Comparison of ENCODE assay signal across 32 cellular contexts in the genomic region with DNA sequence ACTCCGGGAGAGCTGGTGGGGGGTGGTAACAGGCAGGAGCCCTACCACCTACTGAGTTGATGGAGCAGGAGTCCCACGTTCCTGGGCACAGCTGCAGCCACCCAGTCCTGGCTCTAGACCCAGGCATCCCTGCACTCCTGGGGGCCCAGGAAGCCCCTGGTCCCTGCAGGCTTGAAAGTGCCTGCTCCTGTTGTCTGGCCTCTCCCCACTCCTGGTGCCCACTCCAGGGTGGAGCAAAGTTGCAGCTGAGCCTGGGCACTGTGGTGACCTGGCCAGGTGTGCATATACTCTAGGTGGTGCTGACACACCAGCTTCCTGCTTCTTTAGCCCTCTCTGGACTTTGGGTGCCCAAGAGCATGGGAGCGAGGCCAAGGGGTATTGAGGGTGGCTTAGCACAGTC.
"Had no signal": no experiment of that assay in that cellular context is flagged by ENCODE, and none has a peak within 500 bp of the region (broad histone marks: within the 10 kb centered on the region; RNA-seq: fewer than 3 reads in every experiment).

No MANE protein-coding gene starts in this region.

- H3K4me3 Mint-ChIP-seq: activated CD8-positive, alpha-beta T cell treated with anti-CD3 and anti-CD28 coated beads, Interleukin-2, amount 10 ng/mL, durations not matched to agents 7 days and 5 days; activated naive CD4-positive, alpha-beta T cell treated with anti-CD3 and anti-CD28 coated beads, Interleukin-2, amount 50 U/mL, for 24 hours; activated T-helper 1 cell treated with anti-CD3 and anti-CD28 coated beads, Interleukin-12 subunit alpha, Interleukin-12 subunit beta, Interleukin-2, Interleukin-4 antibody, amounts not matched to agents 30 ng/mL and 10 ng/mL and 1 ng/mL, durations not matched to agents 14 hours and 24 hours and 36 hours had no signal

- H3K9ac ChIP-seq: SK-N-SH had no signal

- H3K4me3 ChIP-seq: ascending aorta, body of pancreas, MG63, Peyer's patch, SJCRH30 had no signal

- H3K27ac ChIP-seq: ascending aorta, body of pancreas, Peyer's patch, RWPE1, SJCRH30 had no signal

- H3K4me1 ChIP-seq: ascending aorta, body of pancreas, Peyer's patch had no signal

- H3K27ac Mint-ChIP-seq: activated CD8-positive, alpha-beta T cell treated with anti-CD3 and anti-CD28 coated beads, Interleukin-2, amount 10 ng/mL, durations not matched to agents 7 days and 5 days; activated naive CD4-positive, alpha-beta T cell treated with anti-CD3 and anti-CD28 coated beads, Interleukin-2, amount 50 U/mL, for 24 hours; activated T-helper 1 cell treated with anti-CD3 and anti-CD28 coated beads, Interleukin-12 subunit alpha, Interleukin-12 subunit beta, Interleukin-2, Interleukin-4 antibody, amounts not matched to agents 30 ng/mL and 10 ng/mL and 1 ng/mL, durations not matched to agents 14 hours and 24 hours and 36 hours had no signal

- DNase-seq: activated CD4-positive, alpha-beta T cell treated with anti-CD3 and anti-CD28 coated beads for 48 hours; activated CD4-positive, alpha-beta T cell treated with anti-CD3 and anti-CD28 coated beads, Interleukin-2, amount 50 U/mL, for 4 hours; activated CD4-positive, CD25-positive, alpha-beta regulatory T cell treated with anti-CD3 and anti-CD28 coated beads, Interleukin-2, amount 50 U/mL, for 72 hours; activated CD8-positive, alpha-beta memory T cell treated with anti-CD3 and anti-CD28 coated beads, Interleukin-2, amount 50 U/mL, for 48 hours; activated CD8-positive, alpha-beta T cell treated with anti-CD3 and anti-CD28 coated beads, Interleukin-2, amount 10 ng/mL, durations not matched to agents 7 days and 5 days; activated effector memory CD4-positive, alpha-beta T cell treated with Interleukin-2 at 50 U/mL for 16 hours; activated naive CD4-positive, alpha-beta T cell; activated T-cell treated with anti-CD3 and anti-CD28 coated beads, Interleukin-2, amount 50 U/mL, for 1 hour; body of pancreas; central memory CD4-positive, alpha-beta T cell; MG63; MV-4-11; NCI-H1092 treated with DMSO at 0.1 percent for 48 hours; NCI-H1417 treated with DMSO at 0.1 percent for 48 hours; NCI-H1694; NCI-H2029; NCI-H2107; NCI-H345; NCI-H510A; NCI-H526 treated with DMSO at 0.1 percent for 48 hours; NCI-H82; NK-92 treated with Interleukin-12 subunit alpha and Interleukin-12 subunit beta, amount 100 ng/mL, for 24 hours; Peyer's patch; Right ventricle myocardium superior; SJCRH30; SK-N-SH; SW 1271 had no signal

- H3K4me1 Mint-ChIP-seq: activated naive CD4-positive, alpha-beta T cell treated with anti-CD3 and anti-CD28 coated beads, Interleukin-2, amount 50 U/mL, for 24 hours had no signal

- H3K27me3 ChIP-seq: ascending aorta, body of pancreas, MG63, Peyer's patch, SJCRH30 had no signal

- H3K9me3 ChIP-seq: Peyer's patch, SJCRH30, SK-N-SH had no signal

- H3K36me3 Mint-ChIP-seq: activated naive CD4-positive, alpha-beta T cell treated with anti-CD3 and anti-CD28 coated beads, Interleukin-2, amount 50 U/mL, for 24 hours had no signal

- H3K36me3 ChIP-seq: ascending aorta, MG63, Peyer's patch, SJCRH30 had no signal

- H3K4me2 ChIP-seq: SK-N-SH had no signal

- FAIRE-seq: bronchial epithelial cell had no signal

- H3K9me3 Mint-ChIP-seq: activated naive CD4-positive, alpha-beta T cell treated with anti-CD3 and anti-CD28 coated beads, Interleukin-2, amount 50 U/mL, for 24 hours; activated T-helper 1 cell treated with anti-CD3 and anti-CD28 coated beads, Interleukin-12 subunit alpha, Interleukin-12 subunit beta, Interleukin-2, Interleukin-4 antibody, amounts not matched to agents 30 ng/mL and 10 ng/mL and 1 ng/mL, durations not matched to agents 14 hours and 24 hours and 36 hours had no signal

- ATAC-seq: activated CD8-positive, alpha-beta T cell treated with anti-CD3 and anti-CD28 coated beads, Interleukin-2, amount 10 ng/mL, durations not matched to agents 7 days and 5 days; body of pancreas had no signal
